In genomic region chr1:8358241-8358896, GRCh38 we compare ENCODE assay signal across 25 cellular contexts. TPM values are rescaled to one million over a fixed set of nuclear protein-coding genes. Genes with fewer than 3 reads are reported as not detected.
A peak's percentile ranks its signal among the peaks of the same experiment; 100 is the strongest.
DNase-seq lines count a peak whose midpoint lies in the region; ATAC-seq, FAIRE-seq and TF ChIP-seq lines count a peak whose summit lies in the region.
"Had no signal": no experiment of that assay in that cellular context is flagged by ENCODE, and none has a peak within 500 bp of the region (broad histone marks: within the 10 kb centered on the region; RNA-seq: fewer than 3 reads in every experiment).

No MANE protein-coding gene starts in this region.

- 95% methylated on average over 33 of the region's 46 CpGs for WGBS in K562 (ENCODE audit: insufficient coverage, low coverage, missing lambda C conversion rate)
- 94% methylated on average over 46 of the region's 46 CpGs for WGBS in right cardiac atrium
- 94 to 96% (median 95%) methylated on average over 44 to 46 of the region's 46 CpGs for WGBS in spleen, 5 donors

- no peak for TF ChIP-seq EP300 in K562 (IDR thresholded peaks at IDR 0.05; ENCODE audit: low read length)

- H3K4me2 ChIP-seq in K562 (ENCODE audit: insufficient read depth, low read length), result no peak overlapping the region
- H3K4me2 ChIP-seq: neural progenitor cell, PC-9 had no signal

- H3K27ac ChIP-seq in K562 (ENCODE audit: extremely low read depth, low read depth, low read length) (no peak overlapping the region), right cardiac atrium (ENCODE audit: low read length) (no peak overlapping the region), spleen (peak overlapping the region in 5 of 8 donors; percentile 18 to 62 (median 28))
- H3K27ac ChIP-seq: epithelial cell of prostate, neural progenitor cell, PC-9 had no signal

- in situ Hi-C loops in K562 (cut with MboI), result no loop called here

- H3K36me3 Mint-ChIP-seq in T-helper 17 cell (ENCODE audit: low read depth), result peaks cover 3% of the 10 kb centered on the region

- H4K20me1 ChIP-seq in K562 (replicated peaks; ENCODE audit: control insufficient read depth, insufficient read depth, low read length), result no peaks in the 10 kb centered on the region

- H3K27me3 Mint-ChIP-seq in T-helper 17 cell, result no peaks in the 10 kb centered on the region
- H3K27me3 Mint-ChIP-seq: activated B cell treated with CpG ODN at 0.5 μM for 24 hours; activated CD4-positive, alpha-beta memory T cell treated with anti-CD3 and anti-CD28 coated beads for 36 hours; activated naive CD8-positive, alpha-beta T cell treated with anti-CD3 and anti-CD28 coated beads, Interleukin-2, amount 10 ng/mL, durations not matched to agents 7 days and 5 days had no signal

- no peak overlapping the region for H2AFZ ChIP-seq in K562 (ENCODE audit: low read depth, low read length)
- H2AFZ ChIP-seq: neural progenitor cell, PC-9 had no signal

- FAIRE-seq in K562 (lab: Jason Lieb, UNC) (no peak), GM12891 (lab: Jason Lieb, UNC) (no peak)
- FAIRE-seq: G401.6 had no signal

- H3K9me1 ChIP-seq in K562 (ENCODE audit: control insufficient read depth, insufficient read depth, low read length), result no peaks in the 10 kb centered on the region

- intact Hi-C loops in K562 (cut with micrococcal nuclease) (no loop called here), right cardiac atrium (cut with DNase I) (no loop called here), spleen (cut with DNase I; ENCODE audit: low total_unique reads) (no loop called here)

- CTCF ChIA-PET in K562 (lab: Yijun Ruan, JAX; ENCODE audit: low intra/inter-chr PET ratio), result no interaction called here

- H3K4me3 ChIP-seq in K562, result no peak overlapping the region
- no peak overlapping the region for H3K4me3 ChIP-seq in right cardiac atrium (ENCODE audit: low read length)
- no peak overlapping the region for H3K4me3 ChIP-seq in spleen
- H3K4me3 ChIP-seq: neural progenitor cell, PC-9, stomach, transverse colon had no signal

- no peak for TF ChIP-seq POLR2A in K562 (conservative IDR thresholded peaks at IDR 0.05)
- no peak for TF ChIP-seq POLR2A in spleen (IDR thresholded peaks at IDR 0.05)
- no peak for TF ChIP-seq POLR2A in GM12891 (IDR thresholded peaks at IDR 0.05; ENCODE audit: low read depth, low read length)

- DNase-seq in T-helper 17 cell (no peak), K562 (ENCODE audit: extremely low read depth in 1 of 4, low spot score in 3 of 4) (no peak), right cardiac atrium (peak in 2 of 3 donors; percentile 61 to 63), spleen (no peak), cerebellar nuclear complex (lab: John Stamatoyannopoulos, UW) (no peak), GM12891 (ENCODE audit: insufficient read length, low spot score) (no peak)
- no peak for DNase-seq in activated naive CD4-positive, alpha-beta T cell (lab: John Stamatoyannopoulos, UW)
- DNase-seq: activated B cell treated with CpG ODN at 0.5 μM for 24 hours; activated CD4-positive, alpha-beta memory T cell treated with anti-CD3 and anti-CD28 coated beads for 36 hours; activated naive CD8-positive, alpha-beta T cell treated with anti-CD3 and anti-CD28 coated beads, Interleukin-2, amount 10 ng/mL, durations not matched to agents 7 days and 5 days; COR-L47; HCEC 1CT; mesenchymal stem cell; NCI-H1105 treated with DMSO at 0.1 percent for 48 hours; NCI-H2029; NCI-H526; NK-92 treated with Interleukin-12 subunit alpha and Interleukin-12 subunit beta, amount 100 ng/mL, for 24 hours; PC-9; SHP77 treated with DMSO at 0.1 percent for 48 hours; stomach; T-helper 9 cell; transverse colon had no signal

- ATAC-seq in T-helper 17 cell (no peak), K562 (no peak), right cardiac atrium (no peak)

- no peak overlapping the region for H3K9ac ChIP-seq in K562 (ENCODE audit: insufficient read depth in 1 of 2, low read depth in 2 of 2, low read length in 2 of 2)
- H3K9ac ChIP-seq: neural progenitor cell had no signal

- H3K4me1 Mint-ChIP-seq in T-helper 17 cell, result peaks cover 8% of the 10 kb centered on the region
- H3K4me1 Mint-ChIP-seq: activated B cell treated with CpG ODN at 0.5 μM for 24 hours; activated naive CD8-positive, alpha-beta T cell treated with anti-CD3 and anti-CD28 coated beads, Interleukin-2, amount 10 ng/mL, durations not matched to agents 7 days and 5 days had no signal

- POLR2A ChIA-PET in K562 (lab: Yijun Ruan, JAX), result interaction anchor here (1.4 kb wide), 1 partner anchor 13 kb away, joined by 3 read pairs; no protein-coding TSS in a partner anchor

- no peak for TF ChIP-seq RAD21 in K562 (CRISPR knock-in tag; conservative IDR thresholded peaks at IDR 0.05 in 1 of 2, IDR thresholded peaks at IDR 0.05 in 1 of 2)

- H3K36me3 ChIP-seq in K562 (ENCODE audit: control insufficient read depth, insufficient read depth, low read length) (peaks cover 84% of the 10 kb centered on the region), spleen (peaks cover 17 to 100% (median 97%) of the 10 kb centered on the region in 6 donors)
- H3K36me3 ChIP-seq: neural progenitor cell had no signal

- BruUV-seq in K562 (replicated peaks; lab: Mats Ljungman, UMichigan), result no TSS peak

- peak overlapping the region; percentile 47 for H3K27ac Mint-ChIP-seq in T-helper 17 cell
- H3K27ac Mint-ChIP-seq: activated B cell treated with CpG ODN at 0.5 μM for 24 hours; activated CD4-positive, alpha-beta memory T cell treated with anti-CD3 and anti-CD28 coated beads for 36 hours; activated naive CD8-positive, alpha-beta T cell treated with anti-CD3 and anti-CD28 coated beads, Interleukin-2, amount 10 ng/mL, durations not matched to agents 7 days and 5 days; neural progenitor cell had no signal

- no peak overlapping the region for H3K4me3 Mint-ChIP-seq in T-helper 17 cell
- H3K4me3 Mint-ChIP-seq: activated B cell treated with CpG ODN at 0.5 μM for 24 hours; activated CD4-positive, alpha-beta memory T cell treated with anti-CD3 and anti-CD28 coated beads for 36 hours; activated naive CD8-positive, alpha-beta T cell treated with anti-CD3 and anti-CD28 coated beads, Interleukin-2, amount 10 ng/mL, durations not matched to agents 7 days and 5 days; neural progenitor cell had no signal

- H3K4me1 ChIP-seq in K562 (replicated peaks in 1 of 2; ENCODE audit: control insufficient read depth in 2 of 2, insufficient read depth in 2 of 2, low read length in 2 of 2) (peaks cover 0 to 14% of the 10 kb centered on the region in 2 experiments; a peak in 1 of 5 replicates), right cardiac atrium (ENCODE audit: control insufficient read depth, insufficient read depth, low read length) (peaks cover 10% of the 10 kb centered on the region), spleen (peaks cover 4 to 42% (median 25%) of the 10 kb centered on the region in 6 donors)

- no peaks in the 10 kb centered on the region; a peak in 1 of 5 replicates for H3K27me3 ChIP-seq in K562 (ENCODE audit: control insufficient read depth in 2 of 2, insufficient read depth in 2 of 2, low read length in 2 of 2)
- H3K27me3 ChIP-seq in right cardiac atrium (ENCODE audit: control insufficient read depth, insufficient read depth), result no peaks in the 10 kb centered on the region
- H3K27me3 ChIP-seq in spleen (replicated peaks in 1 of 7), result no peaks in the 10 kb centered on the region
- H3K27me3 ChIP-seq: neural progenitor cell, stomach, transverse colon had no signal

- H3K79me2 ChIP-seq in K562 (ENCODE audit: control insufficient read depth, insufficient read depth, low read length), result no peaks in the 10 kb centered on the region

- TF ChIP-seq CTCF in K562 (IDR thresholded peaks at IDR 0.05 in 2 of 3, conservative IDR thresholded peaks at IDR 0.05 in 1 of 3; ENCODE audit: insufficient read depth in 2 of 3, low read depth in 1 of 3, low read length in 3 of 3) (no peak), spleen (IDR thresholded peaks at IDR 0.05 in 8 of 11, conservative IDR thresholded peaks at IDR 0.05 in 3 of 11) (no peak)

- H3K9me3 ChIP-seq in T-helper 17 cell (ENCODE audit: control insufficient read depth, low read length, poor library complexity, severe bottlenecking) (no peaks in the 10 kb centered on the region), K562 (replicated peaks; ENCODE audit: control insufficient read depth, insufficient read depth, low read depth, low read length) (no peaks in the 10 kb centered on the region), right cardiac atrium (ENCODE audit: control insufficient read depth, low read length) (no peaks in the 10 kb centered on the region), spleen (no peaks in the 10 kb centered on the region)
- H3K9me3 ChIP-seq: stomach, transverse colon had no signal

TF ChIP-seq in K562, 482 proteins besides CTCF, POLR2A, EP300 and RAD21 (continues in another document):
- no peak for TF ChIP-seq MAZ (CRISPR knock-in tag; conservative IDR thresholded peaks at IDR 0.05 in 1 of 2, IDR thresholded peaks at IDR 0.05 in 1 of 2)

TF ChIP-seq in GM12891, 5 proteins besides CTCF, POLR2A, EP300 and RAD21:
- TF ChIP-seq SPI1 (IDR thresholded peaks at IDR 0.05; ENCODE audit: low read depth, low read length), result no peak
- TF ChIP-seq PAX5 (IDR thresholded peaks at IDR 0.05; ENCODE audit: insufficient read depth, low read length, severe bottlenecking), result no peak
- TF ChIP-seq POLR2AphosphoS5 (IDR thresholded peaks at IDR 0.05; ENCODE audit: low read depth, low read length), result no peak
- TF ChIP-seq POU2F2 (IDR thresholded peaks at IDR 0.05; ENCODE audit: low read depth, low read length), result no peak
- TF ChIP-seq TAF1 (IDR thresholded peaks at IDR 0.05; ENCODE audit: low read depth, low read length), result no peak

RNA-seq across cellular contexts. Expression of gene SLC45A1, which starts 40.5 kb away (rescaled TPM):
- total RNA-seq in T-helper 17 cell (under 1 TPM; 0.65 to 0.70 TPM), K562 (2014; rRNA removed) (not detected in 2 replicates), K562 (2014; rRNA removed; fragmentation: Illumina TruSeq; extraction: Trizol) (not detected in 2 replicates), K562 (2015; rRNA removed; fragmentation: Illumina TruSeq; extraction: Trizol) (not detected in 2 replicates), K562 (2021) (not detected in 2 replicates), right cardiac atrium (1 to 10 TPM; 2.1 to 3.5 (median 2.8) TPM), spleen (1 to 10 TPM; 2.2 to 3.3 (median 2.9) TPM)
- not detected in 2 replicates for total RNA-seq in K562 (2011; cell fraction: chromatin; rRNA removed; ENCODE audit: low replicate concordance)
- not detected in 2 replicates for total RNA-seq in K562 (2011; cell fraction: nucleolus; rRNA removed)
- not detected in 2 replicates for total RNA-seq in K562 (2011; cell fraction: nucleoplasm; rRNA removed)
- polyA plus RNA-seq in K562 (2011; rRNA removed) (not detected in 2 replicates), K562 (2014; fragmentation: Illumina TruSeq; extraction: Trizol) (not detected in 2 replicates), K562 (2014; fragmentation: Nextera tagmentation; extraction: Ambion mirVana) (not detected), K562 (2014; rRNA removed) (not detected in 2 replicates), right cardiac atrium (2.5 TPM), spleen (1 to 10 TPM; 1.3 to 2.9 (median 1.4) TPM)
- polyA plus RNA-seq in K562 (2011; cell fraction: cytosol; rRNA removed), result not detected in 2 replicates
- not detected in 2 replicates for polyA plus RNA-seq in K562 (2011; cell fraction: nucleus; rRNA removed)
- polyA plus RNA-seq in K562 (2012), result not detected in 2 replicates
- not detected in 2 replicates for polyA minus RNA-seq in K562 (2011; rRNA and poly(A)+ RNA removed)
- polyA minus RNA-seq in K562 (2011; cell fraction: cytosol; rRNA and poly(A)+ RNA removed), result not detected in 2 replicates
- polyA minus RNA-seq in K562 (2011; cell fraction: nucleus; rRNA and poly(A)+ RNA removed), result not detected in 2 replicates
- polyA plus RNA-seq in GM12891 (2012; ENCODE audit: low read depth, missing spikeins), result 0.08 TPM

Comparison
In these comparisons a context has a peak if more than half of its experiments do, and no peak if none do; other contexts are left out.
1. DNase-seq: peak in right cardiac atrium (2 of 3); none in T-helper 17 cell (0 of 3), K562 (0 of 4), spleen (single experiment), activated naive CD4-positive, alpha-beta T cell (0 of 4), cerebellar nuclear complex (0 of 2) and GM12891 (single experiment).
2. H3K27ac ChIP-seq: peak in spleen (5 of 8); none in K562 (single experiment) and right cardiac atrium (single experiment).